ENCODE assay signal across 8 cellular contexts in the genomic region with DNA sequence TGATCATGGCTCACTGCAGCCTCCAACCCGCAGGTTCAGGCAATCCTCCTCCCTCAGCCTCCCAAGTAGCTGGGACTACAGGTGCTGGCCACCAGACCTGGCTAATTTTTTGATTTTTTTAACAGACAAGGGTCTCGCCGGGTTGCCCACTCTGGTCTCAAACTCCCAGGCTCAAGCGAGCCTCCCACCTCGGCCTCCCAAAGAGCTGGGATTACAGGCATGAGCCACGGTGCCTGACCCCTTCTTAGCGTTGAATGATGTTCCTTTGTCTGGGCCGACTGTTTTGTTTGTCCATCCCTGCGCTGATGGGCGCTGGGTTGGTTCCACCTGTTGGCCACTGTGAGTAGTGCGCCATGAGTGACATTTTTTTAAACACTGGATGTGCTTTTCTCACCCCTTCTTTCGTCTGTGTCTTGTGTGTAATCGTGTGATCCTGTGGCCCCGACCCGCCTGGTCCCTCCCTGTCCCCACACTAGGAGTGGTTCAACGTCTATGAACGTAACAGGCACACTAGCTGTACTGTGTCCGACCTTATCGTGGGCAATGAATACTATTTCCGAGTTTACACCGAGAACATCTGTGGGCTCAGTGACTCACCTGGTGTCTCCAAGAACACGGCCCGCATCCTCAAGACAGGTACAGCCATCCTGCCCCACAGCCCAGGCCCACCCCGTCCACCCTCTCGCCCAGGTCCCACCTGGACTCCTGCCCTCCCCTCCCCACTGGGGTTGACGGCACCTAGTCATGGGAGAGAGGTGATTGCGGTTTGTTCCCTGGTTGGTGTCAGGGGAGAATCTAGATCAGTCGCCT. TPM values are rescaled to one million over a fixed set of nuclear protein-coding genes. Genes with fewer than 3 reads are reported as not detected.
DNase-seq lines count a peak whose midpoint lies in the region; ATAC-seq and TF ChIP-seq lines count a peak whose summit lies in the region.

No MANE protein-coding gene starts in this region.

- no peak for ATAC-seq in HG03378 (IDR thresholded peaks at IDR 0.05; ENCODE audit: unreplicated experiment)

- H3K36me3 ChIP-seq in Caco-2 (ENCODE audit: control insufficient read depth, insufficient read depth, low read length) = no peaks in the 10 kb centered on the region

- peaks cover 7% of the 10 kb centered on the region for H3K4me1 Mint-ChIP-seq in Caco-2 (ENCODE audit: low read depth, unreplicated experiment)

- H3K27me3 ChIP-seq in Caco-2 (replicated peaks; ENCODE audit: control insufficient read depth, insufficient read depth, low read length) = no peaks in the 10 kb centered on the region

- H3K9me3 Mint-ChIP-seq in Caco-2 (ENCODE audit: unreplicated experiment) = peaks cover 9% of the 10 kb centered on the region

- intact Hi-C loops in Caco-2 (cut with micrococcal nuclease; ENCODE audit: unreplicated experiment) = loop anchor here (1.0 to 2.0 kb wide), 4 partner anchors 30 to 93 kb away; partner anchors contain the start of gene NR1H2

- no peaks in the 10 kb centered on the region for H3K36me3 Mint-ChIP-seq in Caco-2 (ENCODE audit: insufficient read depth, unreplicated experiment)

- H3K4me1 ChIP-seq in Caco-2 = peaks cover 21% of the 10 kb centered on the region

- no peaks in the 10 kb centered on the region for H3K9me3 ChIP-seq in Caco-2

- peak; percentile 89 to 91 for TF ChIP-seq CTCF in Caco-2 (IDR thresholded peaks at IDR 0.05; ENCODE audit: insufficient read depth in 1 of 2, low read depth in 1 of 2, low read length in 1 of 2, severe bottlenecking in 1 of 2, unreplicated experiment in 1 of 2)

- H3K4me3 Mint-ChIP-seq in Caco-2 (ENCODE audit: unreplicated experiment) = peak overlapping the region; percentile 33

- H3K27ac Mint-ChIP-seq in Caco-2 (ENCODE audit: unreplicated experiment) = peak overlapping the region; percentile 56

- BruUV-seq in Caco-2 (replicated peaks; lab: Mats Ljungman, UMichigan) = no TSS peak

- no peaks in the 10 kb centered on the region for H3K27me3 Mint-ChIP-seq in Caco-2 (ENCODE audit: insufficient read depth, unreplicated experiment)

- DNase-seq in Caco-2 (peak; percentile 79 to 83), HEK293T (ENCODE audit: extremely low spot score) (peak; percentile 85), NCI-H2227 treated with DMSO at 0.1 percent for 48 hours (lab: John Stamatoyannopoulos, UW) (peak; percentile 62), dermis blood vessel endothelial cell (peak; percentile 80), lung microvascular endothelial cell (ENCODE audit: low read depth in 2 of 2) (peak; percentile 68 to 83)
- peak; percentile 44 to 55 for DNase-seq in activated CD4-positive, alpha-beta T cell treated with anti-CD3 and anti-CD28 coated beads for 24 hours (ENCODE audit: low read depth in 2 of 2)
- DNase-seq in stimulated activated CD8-positive, alpha-beta memory T cell treated with anti-CD3 and anti-CD28 coated beads, Interleukin-2, amount 100 ng/mL, for 48 hours (ENCODE audit: low read depth in 2 of 2) = peak; percentile 40 to 50

- H3K4me3 ChIP-seq in Caco-2 (ENCODE audit: low read depth, low read length) = no peak overlapping the region

- POLR2A ChIA-PET in Caco-2 (lab: Charles Lee) (interaction anchor here (1.0 to 2.2 kb wide), 6 partner anchors 50 to 128 kb away, joined by 3 to 18 read pairs (median 5); partner anchors contain the start of genes JOSD2, NR1H2 and POLD1), HEK293T (lab: Yijun Ruan, JAX) (interaction anchor here (2.0 kb wide), 1 partner anchor 92 kb away, joined by 10 read pairs; no protein-coding TSS in a partner anchor)

- CTCF ChIA-PET in Caco-2 (lab: Charles Lee) (interaction anchor here (0.6 to 1.7 kb wide), 19 partner anchors 11 to 263 kb away, joined by 3 to 44 read pairs (median 4); partner anchors contain the start of genes KCNC3, MYBPC2, NR1H2 and POLD1), HEK293T (lab: Yijun Ruan, JAX) (interaction anchor here (1.2 to 1.5 kb wide), 4 partner anchors 90 to 104 kb away, joined by 4 to 6 read pairs (median 4); partner anchors contain the start of gene NAPSA)

TF ChIP-seq in HEK293T, 16 proteins besides CTCF, POLR2A, EP300 and RAD21:
- TF ChIP-seq L3MBTL2 (conservative IDR thresholded peaks at IDR 0.05) (no peak), FOXK2 (IDR thresholded peaks at IDR 0.05) (no peak), CTBP1 (IDR thresholded peaks at IDR 0.05; ENCODE audit: borderline replicate concordance) (no peak), SUZ12 (IDR thresholded peaks at IDR 0.05) (no peak), ARNT (IDR thresholded peaks at IDR 0.05) (no peak), FOXA1 (IDR thresholded peaks at IDR 0.05) (no peak), LEF1 (IDR thresholded peaks at IDR 0.05; ENCODE audit: borderline replicate concordance) (no peak), NFRKB (IDR thresholded peaks at IDR 0.05) (no peak), TARDBP (IDR thresholded peaks at IDR 0.05) (no peak), BHLHE40 (IDR thresholded peaks at IDR 0.05; ENCODE audit: borderline replicate concordance) (no peak), SP1 (IDR thresholded peaks at IDR 0.05) (no peak), HDGF (IDR thresholded peaks at IDR 0.05; ENCODE audit: borderline replicate concordance) (no peak), ZNF384 (IDR thresholded peaks at IDR 0.05) (peak; percentile 75)
- TF ChIP-seq, protein P1, sequence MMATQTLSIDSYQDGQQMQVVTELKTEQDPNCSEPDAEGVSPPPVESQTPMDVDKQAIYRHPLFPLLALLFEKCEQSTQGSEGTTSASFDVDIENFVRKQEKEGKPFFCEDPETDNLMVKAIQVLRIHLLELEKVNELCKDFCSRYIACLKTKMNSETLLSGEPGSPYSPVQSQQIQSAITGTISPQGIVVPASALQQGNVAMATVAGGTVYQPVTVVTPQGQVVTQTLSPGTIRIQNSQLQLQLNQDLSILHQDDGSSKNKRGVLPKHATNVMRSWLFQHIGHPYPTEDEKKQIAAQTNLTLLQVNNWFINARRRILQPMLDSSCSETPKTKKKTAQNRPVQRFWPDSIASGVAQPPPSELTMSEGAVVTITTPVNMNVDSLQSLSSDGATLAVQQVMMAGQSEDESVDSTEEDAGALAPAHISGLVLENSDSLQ (IDR thresholded peaks at IDR 0.05) = peak; percentile 62
TF ChIP-seq in HEK293T: peak in this region for 2.

RNA-seq across cellular contexts. Expression of gene EMC10, which starts 15.0 kb away (rescaled TPM):
- 42.9 and 46.3 TPM in 2 replicates for total RNA-seq in Caco-2 (2022)
- 63.0 and 77.3 TPM in 2 replicates for total RNA-seq in dermis blood vessel endothelial cell
- total RNA-seq in lung microvascular endothelial cell = 25.7 and 46.0 TPM in 2 replicates

RNA-seq across cellular contexts. Expression of gene GARIN5A, which starts 15.4 kb away (rescaled TPM):
- total RNA-seq in Caco-2 (2022) (1.4 and 1.5 TPM in 2 replicates), dermis blood vessel endothelial cell (0.05 and 0.17 TPM in 2 replicates), lung microvascular endothelial cell (under 0.01 and 0.20 TPM in 2 replicates)

RNA-seq across cellular contexts. Expression of gene MYBPC2, which starts 28.6 kb away (rescaled TPM):
- total RNA-seq in Caco-2 (2022) (0.91 and 1.6 TPM in 2 replicates), dermis blood vessel endothelial cell (0.05 TPM in 1 of 2 replicates, not detected in the other), lung microvascular endothelial cell (not detected in 2 replicates)

RNA-seq across cellular contexts. Expression of gene SPIB, which starts 42.5 kb away (rescaled TPM):
- total RNA-seq in Caco-2 (2022) (0.50 and 0.51 TPM in 2 replicates), dermis blood vessel endothelial cell (not detected in 2 replicates), lung microvascular endothelial cell (not detected in 2 replicates)

RNA-seq across cellular contexts. Expression of gene JOSD2, which starts 49.7 kb away (rescaled TPM):
- total RNA-seq in Caco-2 (2022) = 27.7 and 27.9 TPM in 2 replicates
- 18.0 and 18.2 TPM in 2 replicates for total RNA-seq in dermis blood vessel endothelial cell
- total RNA-seq in lung microvascular endothelial cell = 20.5 and 21.0 TPM in 2 replicates
